Comparison of ENCODE assay signal across 8 cellular contexts in genomic region chr16:29820730-29821662, GRCh38. TPM values are rescaled to one million over a fixed set of nuclear protein-coding genes. Genes with fewer than 3 reads are reported as not detected.
DNase-seq lines count a peak whose midpoint lies in the region; ATAC-seq and TF ChIP-seq lines count a peak whose summit lies in the region.

No MANE protein-coding gene starts in this region.

- H3K27ac Mint-ChIP-seq in MCF 10A (ENCODE audit: low read depth, unreplicated experiment) (peak overlapping the region; percentile 1), mesothelial cell of epicardium (peak overlapping the region; percentile 86)

- H3K4me3 ChIP-seq in Panc1 (ENCODE audit: low read depth in 2 of 2, low read length in 2 of 2) (peak overlapping the region; percentile 69 to 94), upper lobe of right lung (peak overlapping the region; percentile 84)

- H3K27me3 ChIP-seq in Panc1 (ENCODE audit: control insufficient read depth, insufficient read depth, low read length) (no peaks in the 10 kb centered on the region), upper lobe of right lung (no peaks in the 10 kb centered on the region)

- H3K9me3 Mint-ChIP-seq in MCF 10A (ENCODE audit: unreplicated experiment) (no peaks in the 10 kb centered on the region), mesothelial cell of epicardium (no peaks in the 10 kb centered on the region)

- intact Hi-C loops in Panc1 (cut with micrococcal nuclease; ENCODE audit: unreplicated experiment) (no loop called here), MCF 10A (cut with micrococcal nuclease) (loop anchor here (5.0 kb wide), 3 partner anchors 41 to 201 kb away; partner anchors contain the start of genes C16orf92, CDIPT, HIRIP3 and INO80E), upper lobe of right lung (cut with DNase I) (no loop called here)

- no peaks in the 10 kb centered on the region for H3K27me3 Mint-ChIP-seq in MCF 10A (ENCODE audit: insufficient read depth, unreplicated experiment)
- H3K27me3 Mint-ChIP-seq in mesothelial cell of epicardium (ENCODE audit: low read depth): no peaks in the 10 kb centered on the region

- no peak for TF ChIP-seq CTCF in Panc1 (IDR thresholded peaks at IDR 0.05)
- no peak for TF ChIP-seq CTCF in MCF 10A (IDR thresholded peaks at IDR 0.05; ENCODE audit: unreplicated experiment)
- no peak for TF ChIP-seq CTCF in mesothelial cell of epicardium (IDR thresholded peaks at IDR 0.05; ENCODE audit: unreplicated experiment)
- TF ChIP-seq CTCF in upper lobe of right lung (IDR thresholded peaks at IDR 0.05): no peak

- in situ Hi-C loops in Caki2 (cut with HindIII; ENCODE audit: low pct_unique_long_range_greater_than_20kb, low sequenced_read_pairs): no loop called here
- in situ Hi-C loops in Panc1 (cut with HindIII; ENCODE audit: low pct_unique_long_range_greater_than_20kb, low sequenced_read_pairs): no loop called here

- H3K36me3 ChIP-seq in Panc1 (ENCODE audit: control insufficient read depth, insufficient read depth, low read length) (peaks cover 3% of the 10 kb centered on the region), upper lobe of right lung (peaks cover 10% of the 10 kb centered on the region)

- CTCF ChIA-PET in Panc1 (lab: Charles Lee): interaction anchor here (0.6 to 1.9 kb wide), 3 partner anchors 13 to 78 kb away, joined by 4 to 11 read pairs (median 10); partner anchors contain the start of gene SEZ6L2
- CTCF ChIA-PET in MCF 10A (lab: Yijun Ruan, JAX): interaction anchor here (0.5 to 6.2 kb wide), 10 partner anchors 8 to 502 kb away, joined by 3 to 52 read pairs (median 4); partner anchors contain the start of gene MAZ

- H3K4me1 ChIP-seq in Panc1 (ENCODE audit: control insufficient read depth, insufficient read depth, low read length) (peaks cover 63% of the 10 kb centered on the region), upper lobe of right lung (peaks cover 68% of the 10 kb centered on the region)

- peaks cover 30% of the 10 kb centered on the region for H3K4me1 Mint-ChIP-seq in MCF 10A (ENCODE audit: insufficient read depth, unreplicated experiment)
- H3K4me1 Mint-ChIP-seq in mesothelial cell of epicardium: peaks cover 38% of the 10 kb centered on the region

- POLR2A ChIA-PET in Panc1 (lab: Charles Lee): interaction anchor here (0.6 kb wide), 2 partner anchors 9 to 415 kb away, joined by 4 read pairs; partner anchors contain the start of gene NPIPB11
- POLR2A ChIA-PET in MCF 10A (lab: Yijun Ruan, JAX): interaction anchor here (0.5 to 7.9 kb wide), 24 partner anchors 7 to 1289 kb away, joined by 3 to 120 read pairs (median 6); partner anchors contain the start of genes ALDOA, CDIPT, HIRIP3 and INO80E

- H3K9me3 ChIP-seq in Panc1 (ENCODE audit: control insufficient read depth, insufficient read depth, low read depth, low read length) (no peaks in the 10 kb centered on the region), upper lobe of right lung (no peaks in the 10 kb centered on the region)

- H3K27ac ChIP-seq in Panc1 (ENCODE audit: low read length) (peak overlapping the region; percentile 94), upper lobe of right lung (peak overlapping the region; percentile 93)

- H3K36me3 Mint-ChIP-seq in MCF 10A (ENCODE audit: insufficient read depth, unreplicated experiment) (peaks cover 48% of the 10 kb centered on the region), mesothelial cell of epicardium (peaks cover 6% of the 10 kb centered on the region)

- peak overlapping the region; percentile 62 for H3K4me3 Mint-ChIP-seq in MCF 10A (ENCODE audit: unreplicated experiment)
- peak overlapping the region; percentile 62 for H3K4me3 Mint-ChIP-seq in mesothelial cell of epicardium

- ATAC-seq in GM21723 (IDR thresholded peaks at IDR 0.05; ENCODE audit: unreplicated experiment): peak; percentile 39
- peak; percentile 36 for ATAC-seq in Panc1
- peak; percentile 71 for ATAC-seq in upper lobe of right lung
- no peak for ATAC-seq in HG03025 (IDR thresholded peaks at IDR 0.05; ENCODE audit: low FRiP score, unreplicated experiment)

- BruUV-seq in Panc1 (replicated peaks; lab: Mats Ljungman, UMichigan): no TSS peak
- TSS peak; percentile 69 for BruUV-seq in MCF 10A (replicated peaks; lab: Mats Ljungman, UMichigan)

- DNase-seq in Caki2 (ENCODE audit: low read depth): peak; percentile 79
- DNase-seq in Panc1 (ENCODE audit: low read depth, low spot score): no peak
- DNase-seq in MCF 10A (ENCODE audit: unreplicated experiment): peak; percentile 66
- DNase-seq in mesothelial cell of epicardium (ENCODE audit: low spot score in 2 of 2, unreplicated experiment in 2 of 2): no peak
- DNase-seq in upper lobe of right lung: peak; percentile 91
- no peak for DNase-seq in globus pallidus (ENCODE audit: low spot score)

RNA-seq across cellular contexts. Expression of gene MVP, which starts 0.7 kb away (rescaled TPM):
- total RNA-seq in Caki2 (2014; rRNA removed; shearing (Covaris generic); ENCODE audit: low replicate concordance): 282 and 291 TPM in 2 replicates
- total RNA-seq in Panc1 (2021; ENCODE audit: unreplicated experiment) (107 TPM), MCF 10A (2022) (56.5 and 71.9 TPM in 2 replicates), mesothelial cell of epicardium (13.1 to 14.4 TPM (median 13.1 TPM) in 3 replicates), upper lobe of right lung (247 TPM)
- polyA plus RNA-seq in Panc1 (2012; ENCODE audit: insufficient read length): 210 TPM

RNA-seq across cellular contexts. Expression of gene PAGR1, which starts 5.0 kb away (rescaled TPM):
- total RNA-seq in Caki2 (2014; rRNA removed; shearing (Covaris generic); ENCODE audit: low replicate concordance): 117 and 122 TPM in 2 replicates
- total RNA-seq in Panc1 (2021; ENCODE audit: unreplicated experiment) (42.5 TPM), MCF 10A (2022) (21.3 and 25.0 TPM in 2 replicates), mesothelial cell of epicardium (42.3 to 43.8 TPM (median 43.2 TPM) in 3 replicates), upper lobe of right lung (15.2 TPM)
- polyA plus RNA-seq in Panc1 (2012; ENCODE audit: insufficient read length): 41.6 TPM

RNA-seq across cellular contexts. Expression of gene PRRT2, which starts 9.0 kb away (rescaled TPM):
- not detected in 2 replicates for total RNA-seq in Caki2 (2014; rRNA removed; shearing (Covaris generic); ENCODE audit: low replicate concordance)
- 9.7 TPM for total RNA-seq in Panc1 (2021; ENCODE audit: unreplicated experiment)
- 7.7 TPM for polyA plus RNA-seq in Panc1 (2012; ENCODE audit: insufficient read length)
- total RNA-seq in MCF 10A (2022): 0.42 and 0.96 TPM in 2 replicates
- total RNA-seq in mesothelial cell of epicardium: 24.6 to 25.5 TPM (median 24.7 TPM) in 3 replicates
- 2.7 TPM for total RNA-seq in upper lobe of right lung

RNA-seq across cellular contexts. Expression of gene MAZ, which starts 14.7 kb away (rescaled TPM):
- total RNA-seq in Caki2 (2014; rRNA removed; shearing (Covaris generic); ENCODE audit: low replicate concordance): 339 and 403 TPM in 2 replicates
- total RNA-seq in Panc1 (2021; ENCODE audit: unreplicated experiment) (426 TPM), MCF 10A (2022) (185 and 194 TPM in 2 replicates), mesothelial cell of epicardium (345 to 360 TPM (median 349 TPM) in 3 replicates), upper lobe of right lung (148 TPM)
- 591 TPM for polyA plus RNA-seq in Panc1 (2012; ENCODE audit: insufficient read length)

RNA-seq across cellular contexts. Expression of gene KIF22, which starts 30.4 kb away (rescaled TPM):
- 168 and 188 TPM in 2 replicates for total RNA-seq in Caki2 (2014; rRNA removed; shearing (Covaris generic); ENCODE audit: low replicate concordance)
- total RNA-seq in Panc1 (2021; ENCODE audit: unreplicated experiment) (111 TPM), MCF 10A (2022) (36.3 and 53.8 TPM in 2 replicates), mesothelial cell of epicardium (72.6 to 78.3 TPM (median 76.9 TPM) in 3 replicates), upper lobe of right lung (19.8 TPM)
- 82.0 TPM for polyA plus RNA-seq in Panc1 (2012; ENCODE audit: insufficient read length)

Comparison
In these comparisons a context has a peak if more than half of its experiments do, and no peak if none do; other contexts are left out.
1. DNase-seq: peak in Caki2 (single experiment), MCF 10A (single experiment) and upper lobe of right lung (single experiment); none in Panc1 (single experiment), mesothelial cell of epicardium (0 of 2) and globus pallidus (single experiment).